Comparison of ENCODE assay signal across 30 cellular contexts in the genomic region with DNA sequence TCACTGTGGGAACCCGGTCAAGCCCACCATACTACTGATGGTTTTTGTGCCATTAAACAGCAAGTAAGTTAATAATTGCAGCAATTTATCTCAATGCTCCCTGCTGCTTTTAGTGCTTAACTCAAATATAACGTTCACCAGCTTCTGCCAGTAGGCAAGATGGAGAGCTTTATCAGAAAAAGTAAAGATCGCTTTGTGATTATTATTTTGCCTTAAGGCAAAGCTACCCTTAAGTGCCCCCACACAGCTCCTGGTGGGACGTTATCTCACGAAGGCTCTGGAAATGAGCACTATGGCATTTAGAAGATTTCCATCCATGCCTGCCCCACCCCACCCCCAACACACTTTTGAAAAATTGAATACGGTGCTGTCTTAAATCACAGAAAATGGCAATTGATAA.
"Had no signal": no experiment of that assay in that cellular context is flagged by ENCODE, and none has a peak within 500 bp of the region (broad histone marks: within the 10 kb centered on the region; RNA-seq: fewer than 3 reads in every experiment).

No MANE protein-coding gene starts in this region.

- H3K4me1 ChIP-seq: adrenal gland, ascending aorta, body of pancreas, breast epithelium had no signal

- H3K36me3 ChIP-seq: adrenal gland, ascending aorta, brain microvascular endothelial cell, breast epithelium, cardiac muscle cell had no signal

- H3K27ac ChIP-seq: adrenal gland, ascending aorta, body of pancreas, brain microvascular endothelial cell, breast epithelium, cardiac muscle cell had no signal

- H3K27me3 ChIP-seq: adrenal gland, ascending aorta, body of pancreas, brain microvascular endothelial cell, breast epithelium, cardiac muscle cell had no signal

- H3K4me3 ChIP-seq: adrenal gland, ascending aorta, body of pancreas, breast epithelium, cardiac muscle cell had no signal

- DNase-seq: activated effector memory CD4-positive, alpha-beta T cell treated with anti-CD3 and anti-CD28 coated beads, Interleukin-2, amount 50 U/mL, for 16 hours; activated effector memory CD4-positive, alpha-beta T cell treated with Interleukin-2 at 50 U/mL for 16 hours; activated gamma-delta T cell; activated gamma-delta T cell treated with Interleukin-2 at 50 U/mL for 16 hours; activated naive CD4-positive, alpha-beta T cell; activated naive CD4-positive, alpha-beta T cell treated with anti-CD3 and anti-CD28 coated beads for 36 hours; activated naive CD4-positive, alpha-beta T cell treated with anti-CD3 and anti-CD28 coated beads, Interleukin-2, amount 10 ng/mL, durations not matched to agents 7 days and 5 days; activated naive CD4-positive, alpha-beta T cell treated with anti-CD3 and anti-CD28 coated beads, Interleukin-2, amount 50 U/mL, for 16 hours; activated naive CD4-positive, alpha-beta T cell treated with Interleukin-2 at 50 U/mL for 16 hours; activated naive CD8-positive, alpha-beta T cell treated with anti-CD3 and anti-CD28 coated beads for 36 hours; activated naive CD8-positive, alpha-beta T cell treated with anti-CD3 and anti-CD28 coated beads, Interleukin-2, amount 10 ng/mL, durations not matched to agents 7 days and 5 days; activated naive CD8-positive, alpha-beta T cell treated with anti-CD3 and anti-CD28 coated beads, Interleukin-2, amount 50 U/mL, for 24 hours; activated T-cell treated with anti-CD3 and anti-CD28 coated beads, Interleukin-2, amount 50 U/mL, for 4 hours; activated T-cell treated with anti-CD3 and anti-CD28 coated beads, Interleukin-2, amount 50 U/mL, for 48 hours; activated T-cell treated with anti-CD3 and anti-CD28 coated beads, Interleukin-2, amount 50 U/mL, for 72 hours; adrenal gland; amniotic stem cell; amygdala; anterior cingulate cortex; aorta; body of pancreas; brain microvascular endothelial cell; caudate nucleus; central memory CD4-positive, alpha-beta T cell; cerebellar nuclear complex had no signal

- H3K9me3 ChIP-seq: adrenal gland, ascending aorta, body of pancreas, breast epithelium had no signal

- ATAC-seq: activated naive CD4-positive, alpha-beta T cell treated with anti-CD3 and anti-CD28 coated beads, Interleukin-2, amount 50 U/mL, for 72 hours; activated naive CD8-positive, alpha-beta T cell treated with anti-CD3 and anti-CD28 coated beads, Interleukin-2, amount 50 U/mL, for 24 hours; activated T-cell treated with anti-CD3 and anti-CD28 coated beads, Interleukin-2, amount 50 U/mL, for 4 hours; activated T-cell treated with anti-CD3 and anti-CD28 coated beads, Interleukin-2, amount 50 U/mL, for 72 hours; activated T-helper 17 cell treated with anti-CD3 and anti-CD28 coated beads, Interleukin-2, amount 50 U/mL, for 72 hours; body of pancreas had no signal
